ENCODE assay signal across 18 cellular contexts in the genomic region with DNA sequence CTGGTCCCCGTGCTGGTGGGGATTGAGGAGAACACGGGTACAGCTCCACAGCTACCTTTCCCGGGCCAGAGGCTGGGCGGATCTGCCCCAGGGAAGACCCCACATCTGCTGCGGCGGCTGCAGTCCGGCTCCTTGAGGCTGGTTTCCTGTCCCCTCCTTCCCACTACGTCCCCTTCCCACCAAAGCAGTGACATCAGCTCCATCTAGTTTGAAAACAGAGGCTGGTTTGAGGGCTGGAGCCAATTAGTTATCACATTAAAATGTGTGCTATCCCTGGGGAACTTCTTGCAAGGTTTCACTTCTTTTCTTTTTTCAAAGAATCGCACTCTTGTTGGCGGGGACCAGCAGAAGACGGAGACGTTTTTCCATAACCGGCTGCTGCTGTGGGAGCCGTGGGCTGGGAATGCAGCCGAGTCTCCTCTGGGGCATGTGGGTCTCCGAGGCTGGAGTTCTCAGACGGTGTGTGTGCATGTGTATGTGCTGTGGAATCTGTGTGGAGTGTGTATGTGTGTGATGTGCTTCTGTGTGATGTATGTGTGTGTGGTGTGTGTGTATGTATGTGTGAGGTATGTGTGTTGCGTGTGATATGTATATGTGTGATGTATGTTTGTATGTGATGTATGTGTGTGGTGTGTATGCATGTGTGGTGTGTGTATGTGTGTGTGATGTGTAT. TPM values are rescaled to one million over a fixed set of nuclear protein-coding genes. Genes with fewer than 3 reads are reported as not detected.
DNase-seq lines count a peak whose midpoint lies in the region; ATAC-seq, FAIRE-seq and TF ChIP-seq lines count a peak whose summit lies in the region.
"Had no signal": no experiment of that assay in that cellular context is flagged by ENCODE, and none has a peak within 500 bp of the region (broad histone marks: within the 10 kb centered on the region; RNA-seq: fewer than 3 reads in every experiment).

No MANE protein-coding gene starts in this region.

- H4K20me1 ChIP-seq in BLaER1, result no peaks in the 10 kb centered on the region
- no peaks in the 10 kb centered on the region for H4K20me1 ChIP-seq in GM12878 (ENCODE audit: control insufficient read depth, insufficient read depth)

- H4K91ac ChIP-seq in neuronal stem cell (ENCODE audit: low read depth, low read length, poor library complexity), result no peak overlapping the region

- H2BK120ac ChIP-seq in neuronal stem cell (ENCODE audit: low read depth, low read length), result no peak overlapping the region

- H3K4me3 ChIP-seq in BLaER1, result peak overlapping the region; percentile 63
- no peak overlapping the region for H3K4me3 ChIP-seq in HEK293 (ENCODE audit: low read depth, low read length)
- H3K4me3 ChIP-seq in GM12878, result no peak overlapping the region
- H3K4me3 ChIP-seq in neuronal stem cell (ENCODE audit: low read length in 2 of 2), result no peak overlapping the region
- H3K4me3 ChIP-seq: sigmoid colon had no signal

- no peak overlapping the region for H2AK5ac ChIP-seq in neuronal stem cell (ENCODE audit: low read depth, low read length)

- H3K18ac ChIP-seq in neuronal stem cell (ENCODE audit: low read length), result no peak overlapping the region

- H3K27ac ChIP-seq in BLaER1 (peak overlapping the region; percentile 91), HEK293 (ENCODE audit: extremely low read depth, low read depth, low read length) (no peak overlapping the region), GM12878 (ENCODE audit: control insufficient read depth, insufficient read depth) (no peak overlapping the region), neuronal stem cell (replicated peaks; ENCODE audit: low read length) (no peak overlapping the region)
- H3K27ac ChIP-seq: C4-2B, sigmoid colon had no signal

- no peak for TF ChIP-seq RAD21 in GM12878 (IDR thresholded peaks at IDR 0.05; ENCODE audit: insufficient read depth, low read depth, low read length)

- no peak overlapping the region for H3K23ac ChIP-seq in neuronal stem cell (ENCODE audit: low read depth, low read length, poor library complexity)

- no peak for TF ChIP-seq POLR2A in GM12878 (IDR thresholded peaks at IDR 0.05; ENCODE audit: low read depth, low read length)

- no peak overlapping the region for H3K4ac ChIP-seq in neuronal stem cell (ENCODE audit: low read length)

- H3K4me2 ChIP-seq in BLaER1 (peak overlapping the region; percentile 88), GM12878 (ENCODE audit: control insufficient read depth, insufficient read depth) (peak overlapping the region; percentile 48), neuronal stem cell (ENCODE audit: insufficient read depth, low read length, poor library complexity, severe bottlenecking) (no peak overlapping the region)

- ATAC-seq in GM12878 (peak; percentile 44), HG03354 (IDR thresholded peaks at IDR 0.05; ENCODE audit: poor library complexity, severe bottlenecking, unreplicated experiment) (no peak), GM19452 (IDR thresholded peaks at IDR 0.05; ENCODE audit: unreplicated experiment) (no peak)
- ATAC-seq: activated CD4-positive, CD25-positive, alpha-beta regulatory T cell treated with anti-CD3 and anti-CD28 coated beads, Interleukin-2, amount 50 U/mL, for 24 hours; stimulated activated effector memory CD8-positive, alpha-beta T cell treated with anti-CD3 and anti-CD28 coated beads, Interleukin-12 subunit alpha, Interleukin-12 subunit beta, amount 100 ng/mL, for 72 hours had no signal

- H3K4me1 ChIP-seq in BLaER1, result peaks cover 93% of the 10 kb centered on the region
- H3K4me1 ChIP-seq in HEK293 (ENCODE audit: control insufficient read depth, insufficient read depth, low read length), result peaks cover 11% of the 10 kb centered on the region; the same call in 1 of the 2 replicates
- peaks cover 25% of the 10 kb centered on the region for H3K4me1 ChIP-seq in GM12878 (ENCODE audit: control insufficient read depth, insufficient read depth, low read length)
- H3K4me1 ChIP-seq in neuronal stem cell (ENCODE audit: control insufficient read depth in 2 of 2, insufficient read depth in 1 of 2, low read depth in 1 of 2, low read length in 2 of 2), result peaks cover 0 to 4% of the 10 kb centered on the region in 2 donors
- H3K4me1 ChIP-seq: sigmoid colon had no signal

- no TSS peak for BruUV-seq in GM12878 (replicated peaks; lab: Mats Ljungman, UMichigan)

- no peak overlapping the region for H2BK15ac ChIP-seq in neuronal stem cell (ENCODE audit: low read length)

- H3K14ac ChIP-seq in neuronal stem cell (ENCODE audit: low read length), result no peak overlapping the region

- FAIRE-seq in GM12878 (lab: Jason Lieb, UNC), result no peak

- H2BK5ac ChIP-seq in neuronal stem cell (ENCODE audit: low read length), result no peak overlapping the region

- H3K9ac ChIP-seq in BLaER1 (peak overlapping the region; percentile 79), GM12878 (ENCODE audit: control insufficient read depth, insufficient read depth, low read length) (no peak overlapping the region), neuronal stem cell (ENCODE audit: low read depth, low read length, poor library complexity) (peak overlapping the region; percentile 18)

- no peak overlapping the region for H2BK12ac ChIP-seq in neuronal stem cell (ENCODE audit: low read length)

- intact Hi-C loops in GM12878 (cut with micrococcal nuclease; ENCODE audit: unreplicated experiment), result no loop called here

- H3K36me3 ChIP-seq in BLaER1, result peaks cover 21% of the 10 kb centered on the region
- H3K36me3 ChIP-seq in HEK293 (ENCODE audit: control insufficient read depth in 2 of 2, insufficient read depth in 1 of 2, low read length in 2 of 2), result no peaks in the 10 kb centered on the region
- H3K36me3 ChIP-seq in GM12878 (ENCODE audit: control insufficient read depth in 2 of 2, insufficient read depth in 2 of 2, low read length in 1 of 2), result no peaks in the 10 kb centered on the region
- peaks cover 0 to 8% of the 10 kb centered on the region in 2 donors for H3K36me3 ChIP-seq in neuronal stem cell (replicated peaks in 1 of 2; ENCODE audit: control insufficient read depth in 2 of 2, insufficient read depth in 2 of 2, low read length in 2 of 2)
- H3K36me3 ChIP-seq: sigmoid colon had no signal

- H2AFZ ChIP-seq in GM12878 (ENCODE audit: control insufficient read depth, low read depth, low read length), result no peak overlapping the region
- no peak overlapping the region for H2AFZ ChIP-seq in neuronal stem cell (ENCODE audit: low read length)

- in situ Hi-C loops in GM12878 (cut with MboI), result no loop called here

- TF ChIP-seq CTCF in HEK293 (tag by site-specific recombination; IDR thresholded peaks at IDR 0.05) (no peak), GM12878 (IDR thresholded peaks at IDR 0.05 in 2 of 3, conservative IDR thresholded peaks at IDR 0.05 in 1 of 3; ENCODE audit: control insufficient read depth in 2 of 3, extremely low read depth in 1 of 3, insufficient read depth in 1 of 3, low read depth in 3 of 3, low read length in 3 of 3) (no peak)

- TF ChIP-seq EP300 in GM12878 (IDR thresholded peaks at IDR 0.05; ENCODE audit: borderline replicate concordance in 1 of 2, control insufficient read depth in 1 of 2, low read depth in 2 of 2, low read length in 2 of 2), result peak in 1 of 2 experiments; percentile 54; a peak in 2 of 4 replicates

- SMC1A ChIA-PET in GM12878 (lab: Charles Lee; ENCODE audit: uncharacterized antibody, unreplicated experiment), result interaction anchor here (0.7 to 0.9 kb wide), 2 partner anchors 75 to 78 kb away, joined by 3 read pairs; no protein-coding TSS in a partner anchor

- H4K8ac ChIP-seq in neuronal stem cell (ENCODE audit: low read depth, low read length), result no peak overlapping the region

- POLR2A ChIA-PET in HEK293 (lab: Yijun Ruan, JAX), result no interaction called here
- POLR2A ChIA-PET in GM12878 (lab: Charles Lee), result no interaction called here

- WGBS in GM12878 (ENCODE audit: insufficient coverage, insufficient replicate concordance, low lambda C conversion rate, missing lambda C conversion rate), result 9% methylated on average over 18 of the region's 18 CpGs
- WGBS in neuronal stem cell (ENCODE audit: extremely low coverage in 2 of 2, insufficient read length in 2 of 2, insufficient replicate concordance in 1 of 2), 2 donors, result 100% methylated on average over 1 of the region's 18 CpGs

- no peaks in the 10 kb centered on the region for H3K79me2 ChIP-seq in GM12878 (ENCODE audit: control insufficient read depth, insufficient read depth, low read length)

- H3K9me3 ChIP-seq in BLaER1, result peaks cover 35% of the 10 kb centered on the region
- no peaks in the 10 kb centered on the region for H3K9me3 ChIP-seq in HEK293 (ENCODE audit: control insufficient read depth, insufficient read depth, low read depth, low read length)
- no peaks in the 10 kb centered on the region; the same call in 2 of the 3 replicates for H3K9me3 ChIP-seq in GM12878 (replicated peaks; ENCODE audit: control insufficient read depth, insufficient read depth, low read length)
- H3K9me3 ChIP-seq in neuronal stem cell (replicated peaks in 1 of 2; ENCODE audit: control insufficient read depth in 2 of 2, insufficient read depth in 1 of 2, low read depth in 1 of 2, low read length in 2 of 2), result peaks cover 0 to 19% of the 10 kb centered on the region in 2 donors
- H3K9me3 ChIP-seq: sigmoid colon had no signal

- peaks cover 6% of the 10 kb centered on the region for H3K79me1 ChIP-seq in neuronal stem cell (ENCODE audit: low read depth, low read length)

- H3K27me3 ChIP-seq in BLaER1 (no peaks in the 10 kb centered on the region), GM12878 (replicated peaks in 1 of 2; ENCODE audit: control insufficient read depth in 2 of 2, insufficient read depth in 2 of 2, low read length in 1 of 2) (no peaks in the 10 kb centered on the region), neuronal stem cell (ENCODE audit: control insufficient read depth in 3 of 3, insufficient read depth in 3 of 3, low read depth in 1 of 3, low read length in 3 of 3) (peaks cover 0 to 12% (median 8%) of the 10 kb centered on the region in 3 experiments)
- H3K27me3 ChIP-seq: sigmoid colon had no signal

- RAD21 ChIA-PET in GM12878 (lab: Charles Lee; ENCODE audit: unreplicated experiment), result interaction anchor here (1.0 kb wide), 2 partner anchors 42 to 79 kb away, joined by 3 to 5 read pairs; no protein-coding TSS in a partner anchor

- no peak for DNase-seq in GM12878 (ENCODE audit: low read depth, low spot score)
- no peak for DNase-seq in neuronal stem cell (ENCODE audit: low spot score)
- no peak for DNase-seq in central memory CD4-positive, alpha-beta T cell
- no peak for DNase-seq in activated CD8-positive, alpha-beta memory T cell treated with anti-CD3 and anti-CD28 coated beads, Interleukin-2, amount 50 U/mL, for 4 hours
- DNase-seq: cerebellar nuclear complex, DMS53, glutamatergic neuron, islet precursor cell, NCI-H1694, NCI-H82, sigmoid colon had no signal

- CTCF ChIA-PET in HEK293 (lab: Yijun Ruan, JAX), result no interaction called here
- CTCF ChIA-PET in GM12878 (lab: Yijun Ruan, JAX), result interaction anchor here (0.8 to 0.9 kb wide), 2 partner anchors 38 to 79 kb away, joined by 3 to 4 read pairs; no protein-coding TSS in a partner anchor

RNA-seq across cellular contexts. Expression of a gene that starts 8.9 kb away (rescaled TPM):
- total RNA-seq in GM12878 (2013; cell fraction: nucleolus; rRNA removed), result 55.6 and 60.9 TPM in 2 replicates
- total RNA-seq in GM12878 (2014; rRNA removed) (not detected in 2 replicates), GM12878 (2014; rRNA removed; fragmentation: Illumina TruSeq; extraction: Trizol) (0.32 and 0.45 TPM in 2 replicates), GM12878 (2021) (0.27 and 0.46 TPM in 2 replicates)
- polyA plus RNA-seq in GM12878 (2011; ENCODE audit: low read depth), result 0.51 TPM
- polyA plus RNA-seq in GM12878 (2011; rRNA removed) (0.35 and 0.77 TPM in 2 replicates), GM12878 (2014; fragmentation: Illumina TruSeq; extraction: Trizol) (0.71 TPM in 1 of 2 replicates, not detected in the other), GM12878 (2014; fragmentation: Nextera tagmentation; extraction: Ambion mirVana) (not detected), GM12878 (2014; rRNA removed) (0.15 and 0.32 TPM in 2 replicates), GM12878 (2016; fragmentation: Nextera tagmentation; extraction: Ambion mirVana) (1 to 10 TPM in 1 of 2 experiments, under 1 TPM in 1; 0.09 to 1.3 TPM)
- polyA plus RNA-seq in GM12878 (2011; cell fraction: cytosol; rRNA removed), result 0.24 and 0.87 TPM in 2 replicates
- polyA plus RNA-seq in GM12878 (2011; cell fraction: nucleus; rRNA removed), result 2.7 and 2.8 TPM in 2 replicates
- 1.4 TPM in 2 replicates for polyA plus RNA-seq in GM12878 (2012)
- 2.1 and 3.7 TPM in 2 replicates for polyA minus RNA-seq in GM12878 (2011; rRNA and poly(A)+ RNA removed)
- not detected in 2 replicates for polyA minus RNA-seq in GM12878 (2011; cell fraction: cytosol; rRNA and poly(A)+ RNA removed)
- 3.4 and 8.4 TPM in 2 replicates for polyA minus RNA-seq in GM12878 (2011; cell fraction: nucleus; rRNA and poly(A)+ RNA removed)
- polyA plus RNA-seq in neuronal stem cell (2013, experiment 1 of 2), result 6.9 TPM
- 6.2 TPM for polyA plus RNA-seq in neuronal stem cell (2013, experiment 2 of 2)
